Comparison of ENCODE assay signal across 8 cellular contexts in genomic region chr10:61901829-61902447, GRCh38. TPM values are rescaled to one million over a fixed set of nuclear protein-coding genes. Genes with fewer than 3 reads are reported as not detected.
DNase-seq lines count a peak whose midpoint lies in the region; ATAC-seq, FAIRE-seq and TF ChIP-seq lines count a peak whose summit lies in the region.

No MANE protein-coding gene starts in this region.

- TF ChIP-seq POLR2A in NB4 (IDR thresholded peaks at IDR 0.05; ENCODE audit: extremely low read depth, insufficient read length): no peak
- TF ChIP-seq POLR2A in testis (IDR thresholded peaks at IDR 0.05): no peak
- no peak for TF ChIP-seq POLR2A in GM12891 (IDR thresholded peaks at IDR 0.05; ENCODE audit: low read depth, low read length)

- H3K27ac ChIP-seq in testis: peak overlapping the region; percentile 89 to 97

- H3K9me3 ChIP-seq in testis: no peaks in the 10 kb centered on the region

- no peaks in the 10 kb centered on the region for H3K27me3 ChIP-seq in bronchial epithelial cell (ENCODE audit: control insufficient read depth, insufficient read depth, low read length)
- H3K27me3 ChIP-seq in testis: no peaks in the 10 kb centered on the region

- peaks cover 18% of the 10 kb centered on the region for H3K4me1 ChIP-seq in testis

- no peak for TF ChIP-seq CTCF in NB4 (IDR thresholded peaks at IDR 0.05; ENCODE audit: low read depth, low read length)
- TF ChIP-seq CTCF in bronchial epithelial cell (IDR thresholded peaks at IDR 0.05; ENCODE audit: insufficient read depth, low read length, severe bottlenecking): no peak
- TF ChIP-seq CTCF in testis (IDR thresholded peaks at IDR 0.05): no peak

- intact Hi-C loops in testis (cut with DNase I; ENCODE audit: low total_unique reads): no loop called here

- ATAC-seq in left lobe of liver (no peak), GM19452 (IDR thresholded peaks at IDR 0.05; ENCODE audit: unreplicated experiment) (no peak), HG02610 (IDR thresholded peaks at IDR 0.05; ENCODE audit: unreplicated experiment) (no peak)

- H3K36me3 ChIP-seq in bronchial epithelial cell (ENCODE audit: control insufficient read depth, insufficient read depth, low read length): no peaks in the 10 kb centered on the region
- H3K36me3 ChIP-seq in testis (ENCODE audit: low read depth, missing control alignments): no peaks in the 10 kb centered on the region

- DNase-seq in ELF-1 (ENCODE audit: low read depth, low spot score): peak; percentile 47
- DNase-seq in NB4 (ENCODE audit: low read depth): no peak
- DNase-seq in bronchial epithelial cell (ENCODE audit: low read depth): no peak
- peak; percentile 50 for DNase-seq in left lobe of liver (ENCODE audit: low spot score)
- peak; percentile 34 for DNase-seq in testis
- DNase-seq in GM12891 (ENCODE audit: insufficient read length, low spot score): no peak

- FAIRE-seq in bronchial epithelial cell (lab: Jason Lieb, UNC) (no peak), GM12891 (lab: Jason Lieb, UNC) (no peak)

- WGBS in testis, 2 donors: 0 to 1% methylated on average over 14 of the region's 14 CpGs

- H3K4me3 ChIP-seq in NB4 (ENCODE audit: low read depth, low read length) (peak overlapping the region; percentile 76), bronchial epithelial cell (ENCODE audit: low read depth, low read length) (peak overlapping the region; percentile 76), testis (peak overlapping the region; percentile 80 to 81)

TF ChIP-seq in GM12891, 5 proteins besides CTCF, POLR2A, EP300 and RAD21:
- TF ChIP-seq SPI1 (IDR thresholded peaks at IDR 0.05; ENCODE audit: low read depth, low read length) (no peak), POU2F2 (IDR thresholded peaks at IDR 0.05; ENCODE audit: low read depth, low read length) (no peak), PAX5 (IDR thresholded peaks at IDR 0.05; ENCODE audit: insufficient read depth, low read length, severe bottlenecking) (no peak), POLR2AphosphoS5 (IDR thresholded peaks at IDR 0.05; ENCODE audit: low read depth, low read length) (no peak), TAF1 (IDR thresholded peaks at IDR 0.05; ENCODE audit: low read depth, low read length) (no peak)

RNA-seq across cellular contexts. Expression of gene ARID5B, which starts 0.4 kb away (rescaled TPM):
- total RNA-seq in bronchial epithelial cell: 7.1 and 13.7 TPM in 2 replicates
- total RNA-seq in left lobe of liver: 3.8 TPM
- 10 to 100 TPM; 52.1 to 73.6 TPM for total RNA-seq in testis
- polyA plus RNA-seq in testis (ENCODE audit: insufficient read depth, low read depth, low replicate concordance): 14.3 TPM
- polyA plus RNA-seq in GM12891 (2012; ENCODE audit: low read depth, missing spikeins): 1.9 TPM

Comparison
In these comparisons a context has a peak if more than half of its experiments do, and no peak if none do; other contexts are left out.
1. DNase-seq: peak in ELF-1 (single experiment), left lobe of liver (single experiment) and testis (single experiment); none in NB4 (single experiment), bronchial epithelial cell (single experiment) and GM12891 (single experiment).
2. Peak in every context shown above with its lines, with median percentiles within 50 percentile points of each other: H3K4me3 ChIP-seq.